Comparison of ENCODE assay signal across 8 cellular contexts in genomic region chr3:124016483-124016882, GRCh38. TPM values are rescaled to one million over a fixed set of nuclear protein-coding genes. Genes with fewer than 3 reads are reported as not detected.
A peak's percentile ranks its signal among the peaks of the same experiment; 100 is the strongest.
DNase-seq lines count a peak whose midpoint lies in the region; ATAC-seq and TF ChIP-seq lines count a peak whose summit lies in the region.
"Not testable (repeated sequence)": the region's sequence is repeated elsewhere in the genome, so short reads cannot be mapped to it uniquely, and the experiment has no call there.

No MANE protein-coding gene starts in this region.

- not testable (repeated sequence) for H3K9me2 ChIP-seq in PC-3 (replicated peaks; ENCODE audit: low read length)

- intact Hi-C loops in PC-3 (cut with micrococcal nuclease) (loop anchor here (1.0 to 10.0 kb wide), 4 partner anchors 63 to 452 kb away; no protein-coding TSS in a partner anchor), left colon (cut with DNase I, micrococcal nuclease) (loop anchor here in 1 of 2 donors (10.0 kb wide), 2 partner anchors 268 to 448 kb away; no protein-coding TSS in a partner anchor), prostate gland (cut with DNase I) (loop anchor here (5.0 kb wide), 3 partner anchors 61 to 531 kb away; no protein-coding TSS in a partner anchor)

- not testable (repeated sequence) for H3K9ac ChIP-seq in PC-3 (ENCODE audit: low read length)

- H3K4me2 ChIP-seq in PC-3 (ENCODE audit: low read length), result not testable (repeated sequence)

- H3K79me2 ChIP-seq in PC-3 (ENCODE audit: low read length), result not testable (repeated sequence)

- BruUV-seq in PC-3 (replicated peaks; lab: Mats Ljungman, UMichigan), result not testable (repeated sequence)

- in situ Hi-C loops in ACHN (cut with HindIII; ENCODE audit: low pct_ligation_motif_present, low pct_unique_long_range_greater_than_20kb, low sequenced_read_pairs); astrocyte of the spinal cord (cut with HindIII; ENCODE audit: low sequenced_read_pairs): not testable (repeated sequence)

- H3K4me3 ChIP-seq in GM12864 (ENCODE audit: low read depth, low read length); PC-3 (ENCODE audit: low read length); astrocyte of the spinal cord (ENCODE audit: low read depth, low read length); fibroblast of the aortic adventitia (ENCODE audit: low read depth, low read length); prostate gland: not testable (repeated sequence)

- H3K36me3 ChIP-seq in PC-3 (ENCODE audit: low read depth, low read length); prostate gland: not testable (repeated sequence)

- ATAC-seq in PC-3 (peak; percentile 91), left colon (peak; percentile 93)

- TF ChIP-seq CTCF in GM12864 (IDR thresholded peaks at IDR 0.05; ENCODE audit: low read depth, low read length, missing control alignments), result peak; percentile 28
- peak; percentile 58 for TF ChIP-seq CTCF in PC-3 (conservative IDR thresholded peaks at IDR 0.05; ENCODE audit: low read depth, low read length)
- TF ChIP-seq CTCF in astrocyte of the spinal cord (IDR thresholded peaks at IDR 0.05; ENCODE audit: low read depth, low read length), result peak; percentile 39
- peak; percentile 34 for TF ChIP-seq CTCF in fibroblast of the aortic adventitia (IDR thresholded peaks at IDR 0.05; ENCODE audit: insufficient read depth, low read length)
- TF ChIP-seq CTCF in prostate gland (IDR thresholded peaks at IDR 0.05), result peak; percentile 20 to 65 (median 54)

- H3K27ac ChIP-seq in PC-3 (ENCODE audit: low read length); prostate gland: not testable (repeated sequence)

- DNase-seq in ACHN, result peak; percentile 49
- not testable (repeated sequence) for DNase-seq in GM12864 (ENCODE audit: low read depth); prostate gland (ENCODE audit: low spot score)
- DNase-seq in NCI-H1092 treated with DMSO at 0.1 percent for 48 hours (lab: John Stamatoyannopoulos, UW), result peak; percentile 36
- DNase-seq in PC-3, result peak; percentile 54
- peak; percentile 21 for DNase-seq in astrocyte of the spinal cord (ENCODE audit: low read depth, low spot score)
- DNase-seq in fibroblast of the aortic adventitia (ENCODE audit: low read depth), result peak; percentile 5
- DNase-seq in left colon, result peak in 1 of 2 donors; percentile 24

- not testable (repeated sequence) for H3K9me3 ChIP-seq in PC-3 (ENCODE audit: low read length); prostate gland

- H3K4me1 ChIP-seq in PC-3 (ENCODE audit: insufficient read depth, low read length); prostate gland (replicated peaks): not testable (repeated sequence)

- not testable (repeated sequence) for H3F3A ChIP-seq in PC-3 (ENCODE audit: low read length, unreplicated experiment)

- H3K27me3 ChIP-seq in PC-3 (ENCODE audit: low read length), result peaks cover 33% of the 10 kb centered on the region
- not testable (repeated sequence) for H3K27me3 ChIP-seq in prostate gland (replicated peaks; ENCODE audit: insufficient read depth)

- 9% methylated on average over 4 of the region's 4 CpGs for WGBS in prostate gland

- H2AFZ ChIP-seq in PC-3 (ENCODE audit: low read length), result not testable (repeated sequence)

- not testable (repeated sequence) for TF ChIP-seq POLR2A in prostate gland (IDR thresholded peaks at IDR 0.05)

- POLR2A ChIA-PET in PC-3 (lab: Charles Lee; ENCODE audit: unreplicated experiment), result not testable (repeated sequence)

- not testable (repeated sequence) for H4K20me1 ChIP-seq in PC-3 (ENCODE audit: low read length)

- CTCF ChIA-PET in PC-3 (lab: Charles Lee), result not testable (repeated sequence)

RNA-seq across cellular contexts. Expression of gene KALRN, which starts 16.7 kb away (rescaled TPM):
- 9.9 and 13.0 TPM in 2 replicates for total RNA-seq in PC-3 (2014; rRNA removed)
- 0.99 and 5.2 TPM in 2 replicates for total RNA-seq in fibroblast of the aortic adventitia (ENCODE audit: low replicate concordance)
- 10 to 100 TPM; 64.7 to 74.3 TPM for total RNA-seq in left colon
- total RNA-seq in prostate gland, result 10 to 100 TPM; 21.8 to 47.5 TPM

RNA-seq across cellular contexts. Expression of gene ROPN1, which starts 24.6 kb away (rescaled TPM):
- total RNA-seq in PC-3 (2014; rRNA removed), result not detected in 2 replicates
- not detected in 2 replicates for total RNA-seq in fibroblast of the aortic adventitia (ENCODE audit: low replicate concordance)
- 1 to 10 TPM; 2.0 to 3.2 TPM for total RNA-seq in left colon
- total RNA-seq in prostate gland, result 10 to 100 TPM in 1 of 2 donors, not detected in 1; 10.8 TPM

RNA-seq across cellular contexts. Expression of gene CCDC14, which starts 55.5 kb away (rescaled TPM):
- total RNA-seq in PC-3 (2014; rRNA removed) (40.9 and 62.6 TPM in 2 replicates), fibroblast of the aortic adventitia (ENCODE audit: low replicate concordance) (27.5 and 46.0 TPM in 2 replicates), left colon (10 to 100 TPM; 63.6 to 73.7 TPM), prostate gland (10 to 100 TPM; 19.0 to 44.9 TPM)
